18 cellular contexts compared by ENCODE assay signal in genomic region chr13:19345158-19345557, GRCh38.
DNase-seq lines count a peak whose midpoint lies in the region; ATAC-seq and FAIRE-seq lines count a peak whose summit lies in the region.
"Had no signal": no experiment of that assay in that cellular context is flagged by ENCODE, and none has a peak within 500 bp of the region (broad histone marks: within the 10 kb centered on the region; RNA-seq: fewer than 3 reads in every experiment).

No MANE protein-coding gene starts in this region.

- H3K9me3 Mint-ChIP-seq in memory B cell: no peaks in the 10 kb centered on the region
- H3K9me3 Mint-ChIP-seq: activated naive CD4-positive, alpha-beta T cell treated with anti-CD3 and anti-CD28 coated beads, Interleukin-2, amount 50 U/mL, for 24 hours had no signal

- H3K4me3 Mint-ChIP-seq in memory B cell: peak overlapping the region; percentile 77
- H3K4me3 Mint-ChIP-seq: activated CD8-positive, alpha-beta memory T cell treated with anti-CD3 and anti-CD28 coated beads, Interleukin-2, amount 10 ng/mL, durations not matched to agents 7 days and 5 days; activated naive CD4-positive, alpha-beta T cell treated with anti-CD3 and anti-CD28 coated beads, Interleukin-2, amount 50 U/mL, for 24 hours; CD8-positive, alpha-beta T cell; endodermal cell; natural killer cell had no signal

- H3K4me1 Mint-ChIP-seq in memory B cell: peaks cover 2% of the 10 kb centered on the region
- H3K4me1 Mint-ChIP-seq: activated CD8-positive, alpha-beta memory T cell treated with anti-CD3 and anti-CD28 coated beads, Interleukin-2, amount 10 ng/mL, durations not matched to agents 7 days and 5 days; activated naive CD4-positive, alpha-beta T cell treated with anti-CD3 and anti-CD28 coated beads, Interleukin-2, amount 50 U/mL, for 24 hours; endodermal cell had no signal

- no peaks in the 10 kb centered on the region for H3K36me3 Mint-ChIP-seq in memory B cell
- H3K36me3 Mint-ChIP-seq: activated CD8-positive, alpha-beta memory T cell treated with anti-CD3 and anti-CD28 coated beads, Interleukin-2, amount 10 ng/mL, durations not matched to agents 7 days and 5 days; activated naive CD4-positive, alpha-beta T cell treated with anti-CD3 and anti-CD28 coated beads, Interleukin-2, amount 50 U/mL, for 24 hours; CD8-positive, alpha-beta T cell; natural killer cell had no signal

- H3K27me3 Mint-ChIP-seq in memory B cell: peaks cover 5% of the 10 kb centered on the region
- H3K27me3 Mint-ChIP-seq: activated CD8-positive, alpha-beta memory T cell treated with anti-CD3 and anti-CD28 coated beads, Interleukin-2, amount 10 ng/mL, durations not matched to agents 7 days and 5 days had no signal

- DNase-seq in memory B cell (ENCODE audit: low spot score in 2 of 2) (no peak), frontal cortex (ENCODE audit: low spot score in 2 of 2) (no peak), AG08395 (ENCODE audit: low spot score) (no peak)
- DNase-seq: activated CD8-positive, alpha-beta memory T cell treated with anti-CD3 and anti-CD28 coated beads, Interleukin-2, amount 10 ng/mL, durations not matched to agents 7 days and 5 days; EL; endodermal cell; foreskin fibroblast; natural killer cell; NCI-H1436; PC-3; psoas muscle; tibial artery had no signal

- ATAC-seq in GM18511 (IDR thresholded peaks at IDR 0.05; ENCODE audit: unreplicated experiment) (peak; percentile 38), GM19452 (IDR thresholded peaks at IDR 0.05; ENCODE audit: unreplicated experiment) (peak; percentile 29), HG03045 (IDR thresholded peaks at IDR 0.05; ENCODE audit: unreplicated experiment) (peak; percentile 20), memory B cell (ENCODE audit: low read depth) (no peak), HG03469 (IDR thresholded peaks at IDR 0.05; ENCODE audit: unreplicated experiment) (no peak)
- ATAC-seq: activated CD8-positive, alpha-beta memory T cell treated with anti-CD3 and anti-CD28 coated beads, Interleukin-2, amount 10 ng/mL, durations not matched to agents 7 days and 5 days; CD8-positive, alpha-beta T cell; PC-3; psoas muscle had no signal

- H3K27ac Mint-ChIP-seq in memory B cell: no peak overlapping the region
- H3K27ac Mint-ChIP-seq: activated CD8-positive, alpha-beta memory T cell treated with anti-CD3 and anti-CD28 coated beads, Interleukin-2, amount 10 ng/mL, durations not matched to agents 7 days and 5 days; activated naive CD4-positive, alpha-beta T cell treated with anti-CD3 and anti-CD28 coated beads, Interleukin-2, amount 50 U/mL, for 24 hours; CD8-positive, alpha-beta T cell; endodermal cell; natural killer cell had no signal

- FAIRE-seq in frontal cortex (lab: Jason Lieb, UNC): no peak

Comparison
In these comparisons a context has a peak if more than half of its experiments do, and no peak if none do; other contexts are left out.
1. ATAC-seq: peak in GM18511 (single experiment), GM19452 (single experiment) and HG03045 (single experiment); none in memory B cell (single experiment) and HG03469 (single experiment).